ENCODE assay signal across 9 cellular contexts in genomic region chr1:200625381-200625824, GRCh38. TPM values are rescaled to one million over a fixed set of nuclear protein-coding genes. Genes with fewer than 3 reads are reported as not detected.
DNase-seq lines count a peak whose midpoint lies in the region; ATAC-seq and TF ChIP-seq lines count a peak whose summit lies in the region.
"Had no signal": no experiment of that assay in that cellular context is flagged by ENCODE, and none has a peak within 500 bp of the region (broad histone marks: within the 10 kb centered on the region; RNA-seq: fewer than 3 reads in every experiment).

No MANE protein-coding gene starts in this region.

- H4K20me1 ChIP-seq in OCI-LY3 (ENCODE audit: insufficient read depth, low read length), result peaks cover 3% of the 10 kb centered on the region; the same call in 1 of the 2 replicates

- no peaks in the 10 kb centered on the region for H3K79me2 ChIP-seq in OCI-LY3 (ENCODE audit: low read length)

- H3K9me3 ChIP-seq in OCI-LY3 (ENCODE audit: insufficient read depth, low read length), result no peaks in the 10 kb centered on the region

- H3K27ac ChIP-seq in OCI-LY3 (ENCODE audit: low read length), result peak overlapping the region; percentile 71

- H3K9ac ChIP-seq in OCI-LY3 (ENCODE audit: low read length), result no peak overlapping the region

- peak overlapping the region; percentile 39 for H3K4me2 ChIP-seq in OCI-LY3 (ENCODE audit: low read length)

- TF ChIP-seq CTCF in OCI-LY3 (IDR thresholded peaks at IDR 0.05; ENCODE audit: low read depth, low read length) (no peak), fibroblast of mammary gland (conservative IDR thresholded peaks at IDR 0.05; ENCODE audit: control insufficient read depth, insufficient read depth, low read depth, low read length) (no peak)

- no peaks in the 10 kb centered on the region for H3K27me3 ChIP-seq in OCI-LY3 (ENCODE audit: low read depth, low read length)

- H3K4me3 ChIP-seq in OCI-LY3 (ENCODE audit: low read length) (0 out of 2 replicates have a peak overlapping the region, but pooled peaks have one; percentile 4), fibroblast of mammary gland (ENCODE audit: control insufficient read depth, low read depth, low read length) (no peak overlapping the region)

- H3K36me3 ChIP-seq in OCI-LY3 (replicated peaks; ENCODE audit: low read depth, low read length), result no peaks in the 10 kb centered on the region

- DNase-seq in Daoy (ENCODE audit: low read depth) (peak; percentile 12), fibroblast of mammary gland (ENCODE audit: low read depth) (peak; percentile 46), HUDEP-2 (lab: John Stamatoyannopoulos, UW; ENCODE audit: unreplicated experiment in 76 of 76) (no peak), NCI-H510A treated with DMSO at 0.1 percent for 48 hours (lab: John Stamatoyannopoulos, UW) (no peak)
- DNase-seq: NCI-H524 had no signal

- ATAC-seq in GM19351 (IDR thresholded peaks at IDR 0.05; ENCODE audit: unreplicated experiment) (peak; percentile 14), GM21447 (IDR thresholded peaks at IDR 0.05; ENCODE audit: unreplicated experiment) (no peak), GM21737 (IDR thresholded peaks at IDR 0.05; ENCODE audit: unreplicated experiment) (no peak)

- peaks cover 59% of the 10 kb centered on the region for H3K4me1 ChIP-seq in OCI-LY3 (ENCODE audit: low read length)

- no peak overlapping the region for H2AFZ ChIP-seq in OCI-LY3 (ENCODE audit: low read depth, low read length)

RNA-seq across cellular contexts. Expression of gene KIF14, which starts 4.9 kb away (rescaled TPM):
- 22.1 and 26.2 TPM in 2 replicates for total RNA-seq in Daoy (2014; rRNA removed; shearing (Covaris generic))

RNA-seq across cellular contexts. Expression of gene DDX59, which starts 44.3 kb away (rescaled TPM):
- 12.1 and 15.2 TPM in 2 replicates for total RNA-seq in Daoy (2014; rRNA removed; shearing (Covaris generic))

Comparison
In these comparisons a context has a peak if more than half of its experiments do, and no peak if none do; other contexts are left out.
1. DNase-seq: peak in Daoy (single experiment) and fibroblast of mammary gland (single experiment); none in HUDEP-2 (0 of 76) and NCI-H510A treated with DMSO at 0.1 percent for 48 hours (single experiment).